13 cellular contexts compared by ENCODE assay signal in genomic region chr1:153636312-153636711, GRCh38. TPM values are rescaled to one million over a fixed set of nuclear protein-coding genes. Genes with fewer than 3 reads are reported as not detected.
A peak's percentile ranks its signal among the peaks of the same experiment; 100 is the strongest.
DNase-seq lines count a peak whose midpoint lies in the region; ATAC-seq and TF ChIP-seq lines count a peak whose summit lies in the region.
"Had no signal": no experiment of that assay in that cellular context is flagged by ENCODE, and none has a peak within 500 bp of the region (broad histone marks: within the 10 kb centered on the region; RNA-seq: fewer than 3 reads in every experiment).

No MANE protein-coding gene starts in this region.

- H3K36me3 Mint-ChIP-seq in activated T-helper 2 cell treated with anti-CD3 and anti-CD28 coated beads, Interferon-gamma antibody, Interleukin-2, Interleukin-4, amounts not matched to agents 10 μg/mL and 5 μg/mL and 100 μg/mL, durations not matched to agents 14 hours and 24 hours and 36 hours (ENCODE audit: low read depth), result peaks cover 62% of the 10 kb centered on the region
- H3K36me3 Mint-ChIP-seq in naive B cell, result peaks cover 16 to 21% of the 10 kb centered on the region in 2 donors

- no peaks in the 10 kb centered on the region for H3K27me3 Mint-ChIP-seq in activated T-helper 2 cell treated with anti-CD3 and anti-CD28 coated beads, Interferon-gamma antibody, Interleukin-2, Interleukin-4, amounts not matched to agents 10 μg/mL and 5 μg/mL and 100 μg/mL, durations not matched to agents 14 hours and 24 hours and 36 hours (ENCODE audit: low read depth)
- H3K27me3 Mint-ChIP-seq in naive B cell, result no peaks in the 10 kb centered on the region

- no peak overlapping the region for H3K27ac Mint-ChIP-seq in activated T-helper 2 cell treated with anti-CD3 and anti-CD28 coated beads, Interferon-gamma antibody, Interleukin-2, Interleukin-4, amounts not matched to agents 10 μg/mL and 5 μg/mL and 100 μg/mL, durations not matched to agents 14 hours and 24 hours and 36 hours
- H3K27ac Mint-ChIP-seq in naive B cell, result peak overlapping the region in 2 of 6 donors; percentile 39 to 53

- peaks cover 26% of the 10 kb centered on the region for H3K4me1 Mint-ChIP-seq in activated T-helper 2 cell treated with anti-CD3 and anti-CD28 coated beads, Interferon-gamma antibody, Interleukin-2, Interleukin-4, amounts not matched to agents 10 μg/mL and 5 μg/mL and 100 μg/mL, durations not matched to agents 14 hours and 24 hours and 36 hours (ENCODE audit: low read depth)
- H3K4me1 Mint-ChIP-seq in naive B cell, result peaks cover 36 to 44% (median 41%) of the 10 kb centered on the region in 3 donors

- no peak for TF ChIP-seq CTCF in heart right ventricle (IDR thresholded peaks at IDR 0.05)
- TF ChIP-seq CTCF in upper lobe of left lung (IDR thresholded peaks at IDR 0.05), result no peak

- no peak for TF ChIP-seq EP300 in upper lobe of left lung (IDR thresholded peaks at IDR 0.05)

- no peak for ATAC-seq in heart right ventricle
- ATAC-seq in naive B cell (ENCODE audit: low read depth in 2 of 2), result no peak
- ATAC-seq in upper lobe of left lung (ENCODE audit: low FRiP score in 2 of 2), result no peak
- no peak for ATAC-seq in GM21723 (IDR thresholded peaks at IDR 0.05; ENCODE audit: unreplicated experiment)

- no peaks in the 10 kb centered on the region for H3K27me3 ChIP-seq in heart right ventricle
- no peaks in the 10 kb centered on the region for H3K27me3 ChIP-seq in upper lobe of left lung
- H3K27me3 ChIP-seq in H7 (ENCODE audit: control insufficient read depth, insufficient read depth, low read length), result no peaks in the 10 kb centered on the region
- H3K27me3 ChIP-seq: esophagus squamous epithelium had no signal

- no peak for DNase-seq in heart right ventricle
- no peak for DNase-seq in cardiac septum (ENCODE audit: low spot score)
- DNase-seq in activated T-helper 2 cell treated with anti-CD3 and anti-CD28 coated beads, Interferon-gamma antibody, Interleukin-2, Interleukin-4, amounts not matched to agents 10 μg/mL and 5 μg/mL and 100 μg/mL, durations not matched to agents 14 hours and 24 hours and 36 hours (ENCODE audit: low spot score), result no peak
- DNase-seq in naive B cell, result no peak
- DNase-seq in upper lobe of left lung, result no peak
- DNase-seq in H7, result no peak
- no peak for DNase-seq in activated CD4-positive, alpha-beta T cell treated with anti-CD3 and anti-CD28 coated beads for 48 hours
- DNase-seq: cerebellar nuclear complex, esophagus squamous epithelium, NCI-H510A treated with DMSO at 0.1 percent for 48 hours, small intestine had no signal

- H3K9me3 Mint-ChIP-seq in activated T-helper 2 cell treated with anti-CD3 and anti-CD28 coated beads, Interferon-gamma antibody, Interleukin-2, Interleukin-4, amounts not matched to agents 10 μg/mL and 5 μg/mL and 100 μg/mL, durations not matched to agents 14 hours and 24 hours and 36 hours, result no peaks in the 10 kb centered on the region
- peaks cover 0 to 5% (median 0%) of the 10 kb centered on the region in 7 donors for H3K9me3 Mint-ChIP-seq in naive B cell

- 67 to 73% methylated on average over 9 of the region's 9 CpGs for WGBS in heart right ventricle, 2 donors
- WGBS in upper lobe of left lung, 2 donors, result 90 to 91% methylated on average over 9 of the region's 9 CpGs

- H3K4me3 ChIP-seq in heart right ventricle (peak overlapping the region in 2 of 10 donors; percentile 91), upper lobe of left lung (no peak overlapping the region), H7 (ENCODE audit: insufficient read depth, low read depth, low read length) (no peak overlapping the region)

- intact Hi-C loops in heart right ventricle (cut with DNase I) (no loop called here), cardiac septum (cut with DNase I) (loop anchor here (5.0 kb wide), 1 partner anchor 91 kb away; the partner anchor contains the start of gene INTS3)
- intact Hi-C loops in activated T-helper 2 cell treated with anti-CD3 and anti-CD28 coated beads, Interferon-gamma antibody, Interleukin-2, Interleukin-4, amounts not matched to agents 10 μg/mL and 5 μg/mL and 100 μg/mL, durations not matched to agents 14 hours and 24 hours and 36 hours (cut with micrococcal nuclease), result no loop called here

- no peak for TF ChIP-seq POLR2A in upper lobe of left lung (IDR thresholded peaks at IDR 0.05)

- H3K36me3 ChIP-seq in heart right ventricle (peaks cover 0 to 61% (median 41%) of the 10 kb centered on the region in 9 donors), upper lobe of left lung (peaks cover 41 to 54% (median 53%) of the 10 kb centered on the region in 4 donors), H7 (replicated peaks; ENCODE audit: control insufficient read depth, insufficient read depth, low read length) (peaks cover 35% of the 10 kb centered on the region)

- H3K4me3 Mint-ChIP-seq in activated T-helper 2 cell treated with anti-CD3 and anti-CD28 coated beads, Interferon-gamma antibody, Interleukin-2, Interleukin-4, amounts not matched to agents 10 μg/mL and 5 μg/mL and 100 μg/mL, durations not matched to agents 14 hours and 24 hours and 36 hours (ENCODE audit: low read depth), result peak overlapping the region; percentile 66
- peak overlapping the region in 7 of 8 donors; percentile 44 to 100 (median 75) for H3K4me3 Mint-ChIP-seq in naive B cell

- H3K9me3 ChIP-seq in heart right ventricle, result no peaks in the 10 kb centered on the region
- H3K9me3 ChIP-seq in upper lobe of left lung, result no peaks in the 10 kb centered on the region
- H3K9me3 ChIP-seq: esophagus squamous epithelium had no signal

- H3K4me1 ChIP-seq in heart right ventricle (peaks cover 10 to 90% (median 70%) of the 10 kb centered on the region in 9 donors), upper lobe of left lung (peaks cover 26 to 67% (median 41%) of the 10 kb centered on the region in 4 donors)

- H3K27ac ChIP-seq in heart right ventricle (peak overlapping the region; percentile 28 to 100 (median 100)), upper lobe of left lung (peak overlapping the region in 3 of 4 donors; percentile 27 to 100 (median 99))
- H3K27ac ChIP-seq: C4-2B had no signal

RNA-seq across cellular contexts. Expression of gene CHTOP, which starts 2.4 kb away (rescaled TPM):
- total RNA-seq in heart right ventricle (10 to 100 TPM; 67.4 to 95.5 (median 77.8) TPM), cardiac septum (90.4 TPM), upper lobe of left lung (10 to 100 TPM; 51.3 to 89.1 (median 59.2) TPM)
- polyA plus RNA-seq in heart right ventricle (10 to 100 TPM; 61.6 to 76.2 TPM), naive B cell (ENCODE audit: low read depth in 6 of 6) (10 to 100 TPM; 43.3 to 94.4 (median 54.4) TPM)
- 94.6 and 98.7 TPM in 2 replicates for total RNA-seq in activated T-helper 2 cell treated with anti-CD3 and anti-CD28 coated beads, Interferon-gamma antibody, Interleukin-2, Interleukin-4, amounts not matched to agents 10 μg/mL and 5 μg/mL and 100 μg/mL, durations not matched to agents 14 hours and 24 hours and 36 hours
- total RNA-seq in H7 (2014; rRNA removed; shearing (Covaris generic)), result 63.8 and 67.0 TPM in 2 replicates

RNA-seq across cellular contexts. Expression of gene S100A1, which starts 8.1 kb away (rescaled TPM):
- total RNA-seq in heart right ventricle (1,000 to 10,000 TPM; 1,287 to 3,035 (median 2,343) TPM), cardiac septum (1,915 TPM), upper lobe of left lung (1 to 10 TPM in 1 of 6 donors, not detected in 5; 1.1 TPM)
- polyA plus RNA-seq in heart right ventricle (1,000 to 10,000 TPM in 1 of 2 donors, 100 to 1,000 TPM in 1; 685 to 2,765 TPM), naive B cell (ENCODE audit: low read depth in 6 of 6) (not detected)
- not detected in 2 replicates for total RNA-seq in activated T-helper 2 cell treated with anti-CD3 and anti-CD28 coated beads, Interferon-gamma antibody, Interleukin-2, Interleukin-4, amounts not matched to agents 10 μg/mL and 5 μg/mL and 100 μg/mL, durations not matched to agents 14 hours and 24 hours and 36 hours
- 0.63 and 0.80 TPM in 2 replicates for total RNA-seq in H7 (2014; rRNA removed; shearing (Covaris generic))

RNA-seq across cellular contexts. Expression of gene S100A13, which starts 9.0 kb away (rescaled TPM):
- 100 to 1,000 TPM; 101 to 150 (median 125) TPM for total RNA-seq in heart right ventricle
- polyA plus RNA-seq in heart right ventricle, result 100 to 1,000 TPM; 173 to 335 TPM
- 200 TPM for total RNA-seq in cardiac septum
- total RNA-seq in activated T-helper 2 cell treated with anti-CD3 and anti-CD28 coated beads, Interferon-gamma antibody, Interleukin-2, Interleukin-4, amounts not matched to agents 10 μg/mL and 5 μg/mL and 100 μg/mL, durations not matched to agents 14 hours and 24 hours and 36 hours, result 3.9 and 4.0 TPM in 2 replicates
- polyA plus RNA-seq in naive B cell (ENCODE audit: low read depth in 6 of 6), result 1 to 10 TPM in 4 of 6 donors, not detected in 2; 1.2 to 2.1 (median 1.6) TPM
- total RNA-seq in upper lobe of left lung, result 100 to 1,000 TPM in 2 of 6 donors, 10 to 100 TPM in 4; 72.8 to 132 (median 86.3) TPM
- total RNA-seq in H7 (2014; rRNA removed; shearing (Covaris generic)), result 80.8 and 93.2 TPM in 2 replicates

RNA-seq across cellular contexts. Expression of gene S100A14, which starts 20.2 kb away (rescaled TPM):
- total RNA-seq in heart right ventricle, result 1 to 10 TPM; 1.7 to 7.3 (median 4.6) TPM
- 1 to 10 TPM in 1 of 2 donors, under 1 TPM in 1; 0.80 to 4.1 TPM for polyA plus RNA-seq in heart right ventricle
- 3.4 TPM for total RNA-seq in cardiac septum
- total RNA-seq in activated T-helper 2 cell treated with anti-CD3 and anti-CD28 coated beads, Interferon-gamma antibody, Interleukin-2, Interleukin-4, amounts not matched to agents 10 μg/mL and 5 μg/mL and 100 μg/mL, durations not matched to agents 14 hours and 24 hours and 36 hours, result not detected in 2 replicates
- not detected for polyA plus RNA-seq in naive B cell (ENCODE audit: low read depth in 6 of 6)
- total RNA-seq in upper lobe of left lung, result 100 to 1,000 TPM in 4 of 6 donors, 10 to 100 TPM in 2; 76.5 to 239 (median 133) TPM
- 1.8 and 2.0 TPM in 2 replicates for total RNA-seq in H7 (2014; rRNA removed; shearing (Covaris generic))

RNA-seq across cellular contexts. Expression of gene SNAPIN, which starts 22.2 kb away (rescaled TPM):
- 10 to 100 TPM; 56.7 to 83.3 (median 73.4) TPM for total RNA-seq in heart right ventricle
- 10 to 100 TPM; 38.6 to 54.4 TPM for polyA plus RNA-seq in heart right ventricle
- 62.1 TPM for total RNA-seq in cardiac septum
- 32.8 and 33.1 TPM in 2 replicates for total RNA-seq in activated T-helper 2 cell treated with anti-CD3 and anti-CD28 coated beads, Interferon-gamma antibody, Interleukin-2, Interleukin-4, amounts not matched to agents 10 μg/mL and 5 μg/mL and 100 μg/mL, durations not matched to agents 14 hours and 24 hours and 36 hours
- polyA plus RNA-seq in naive B cell (ENCODE audit: low read depth in 6 of 6), result 100 to 1,000 TPM in 2 of 6 donors, 10 to 100 TPM in 4; 51.1 to 111 (median 90.1) TPM
- total RNA-seq in upper lobe of left lung, result 10 to 100 TPM; 13.5 to 44.4 (median 35.2) TPM
- total RNA-seq in H7 (2014; rRNA removed; shearing (Covaris generic)), result 48.3 and 48.5 TPM in 2 replicates

Comparison
In these comparisons a context has a peak if more than half of its experiments do, and no peak if none do; other contexts are left out.
1. RNA of gene S100A1, which starts 8.1 kb away (total RNA-seq): 1,287 to 3,035 TPM in heart right ventricle and 1,915 TPM in cardiac septum (single experiment); 0.63 to 0.80 TPM in H7, not detected in activated T-helper 2 cell treated with anti-CD3 and anti-CD28 coated beads, Interferon-gamma antibody, Interleukin-2, Interleukin-4, amounts not matched to agents 10 μg/mL and 5 μg/mL and 100 μg/mL, durations not matched to agents 14 hours and 24 hours and 36 hours and 1.1 TPM in upper lobe of left lung; every median in the first group is over 100 times any median in the second.
2. RNA of gene S100A13, which starts 9.0 kb away (total RNA-seq): 200 TPM in cardiac septum (single experiment), 101 to 150 TPM in heart right ventricle, 80.8 to 93.2 TPM in H7 and 72.8 to 132 TPM in upper lobe of left lung; 3.9 to 4.0 TPM in activated T-helper 2 cell treated with anti-CD3 and anti-CD28 coated beads, Interferon-gamma antibody, Interleukin-2, Interleukin-4, amounts not matched to agents 10 μg/mL and 5 μg/mL and 100 μg/mL, durations not matched to agents 14 hours and 24 hours and 36 hours; every median in the first group is over 10 times any median in the second.